27 cellular contexts compared by ENCODE assay signal in the genomic region with DNA sequence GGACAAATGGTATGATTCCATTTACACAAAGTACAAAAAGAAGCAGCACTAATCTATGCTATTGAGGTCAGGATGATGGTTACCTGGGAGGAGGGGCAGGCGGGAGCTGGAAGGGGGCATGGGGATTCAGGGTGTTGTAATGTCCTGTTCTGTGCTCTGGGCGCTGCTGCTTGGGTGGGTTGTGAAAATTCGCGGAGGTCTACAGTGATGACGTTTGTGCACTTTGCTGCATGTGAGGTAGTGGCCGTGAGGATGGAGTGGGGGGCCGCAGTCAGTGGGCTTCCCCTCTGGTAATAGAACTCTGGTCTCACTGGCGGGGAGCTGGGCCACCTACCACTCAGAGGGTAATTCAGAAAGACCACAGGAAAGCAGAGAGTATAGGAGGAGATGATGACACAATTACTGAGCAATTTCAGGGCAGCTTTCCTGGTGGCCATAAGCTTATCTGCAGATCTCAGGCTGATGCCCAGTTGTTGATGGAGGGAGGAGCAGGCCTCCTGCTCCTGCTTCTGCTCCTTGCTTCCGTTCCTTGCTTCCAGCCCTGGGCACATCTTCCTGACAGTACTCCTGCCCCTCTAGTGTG.
A peak's percentile ranks its signal among the peaks of the same experiment; 100 is the strongest.
DNase-seq lines count a peak whose midpoint lies in the region; ATAC-seq and TF ChIP-seq lines count a peak whose summit lies in the region.
"Had no signal": no experiment of that assay in that cellular context is flagged by ENCODE, and none has a peak within 500 bp of the region (broad histone marks: within the 10 kb centered on the region; RNA-seq: fewer than 3 reads in every experiment).

No MANE protein-coding gene starts in this region.

- no peak overlapping the region for H3K4me3 ChIP-seq in upper lobe of right lung
- no peak overlapping the region for H3K4me3 ChIP-seq in right cardiac atrium (ENCODE audit: low read length)
- H3K4me3 ChIP-seq: esophagus squamous epithelium, mucosa of descending colon, ovary, vagina had no signal

- DNase-seq in ELR (ENCODE audit: low read depth), result peak; percentile 26
- DNase-seq in M059J (ENCODE audit: low read depth), result peak; percentile 54
- peak; percentile 3 for DNase-seq in iris pigment epithelial cell (ENCODE audit: low read depth)
- peak; percentile 32 for DNase-seq in upper lobe of right lung
- no peak for DNase-seq in iPS-NIHi7 (ENCODE audit: extremely low spot score)
- no peak for DNase-seq in right cardiac atrium
- DNase-seq in activated gamma-delta T cell (lab: John Stamatoyannopoulos, UW), result no peak
- DNase-seq: activated CD8-positive, alpha-beta T cell treated with anti-CD3 and anti-CD28 coated beads, Interleukin-2, amount 10 ng/mL, durations not matched to agents 7 days and 5 days; activated naive CD4-positive, alpha-beta T cell treated with anti-CD3 and anti-CD28 coated beads, Interleukin-2, amount 10 ng/mL, durations not matched to agents 7 days and 5 days; amniotic stem cell; C1 segment of cervical spinal cord; cerebellar nuclear complex; COR-L47; DMS79 treated with DMSO at 0.1 percent for 48 hours; esophagus squamous epithelium; head of caudate nucleus; mucosa of descending colon; NCI-H2081 treated with DMSO at 0.1 percent for 48 hours; NCI-H2227 treated with DMSO at 0.1 percent for 48 hours; ovary; retina; SIG-M5; stimulated activated CD8-positive, alpha-beta memory T cell treated with anti-CD3 and anti-CD28 coated beads, Interleukin-4, amount 100 ng/mL, for 48 hours had no signal

- H3K4me1 ChIP-seq in upper lobe of right lung (no peaks in the 10 kb centered on the region), right cardiac atrium (ENCODE audit: control insufficient read depth, insufficient read depth, low read length) (no peaks in the 10 kb centered on the region)
- H3K4me1 ChIP-seq: foreskin keratinocyte had no signal

- intact Hi-C loops in upper lobe of right lung (cut with DNase I), result no loop called here
- intact Hi-C loops in right cardiac atrium (cut with DNase I), result no loop called here

- 88% methylated on average over 9 of the region's 9 CpGs for WGBS in right cardiac atrium

- ATAC-seq in upper lobe of right lung (no peak), right cardiac atrium (no peak)
- ATAC-seq: activated CD8-positive, alpha-beta T cell treated with anti-CD3 and anti-CD28 coated beads, Interleukin-2, amount 10 ng/mL, durations not matched to agents 7 days and 5 days; foreskin keratinocyte; HepG2; mucosa of descending colon had no signal

- H3K9me3 ChIP-seq in upper lobe of right lung (no peaks in the 10 kb centered on the region), right cardiac atrium (ENCODE audit: control insufficient read depth, low read length) (no peaks in the 10 kb centered on the region)
- H3K9me3 ChIP-seq: mucosa of descending colon, vagina had no signal

- H3K36me3 ChIP-seq in upper lobe of right lung, result no peaks in the 10 kb centered on the region
- H3K36me3 ChIP-seq: esophagus squamous epithelium, ovary, vagina had no signal

- H3K27me3 ChIP-seq in upper lobe of right lung (no peaks in the 10 kb centered on the region), right cardiac atrium (ENCODE audit: control insufficient read depth, insufficient read depth) (no peaks in the 10 kb centered on the region)
- H3K27me3 ChIP-seq: ovary, vagina had no signal

- H3K27ac ChIP-seq in upper lobe of right lung, result no peak overlapping the region
- H3K27ac ChIP-seq in right cardiac atrium (ENCODE audit: low read length), result no peak overlapping the region
- H3K27ac ChIP-seq: esophagus squamous epithelium, foreskin keratinocyte, HL-60, ovary, vagina had no signal

- no peak for TF ChIP-seq CTCF in upper lobe of right lung (IDR thresholded peaks at IDR 0.05)

Comparison
In these comparisons a context has a peak if more than half of its experiments do, and no peak if none do; other contexts are left out.
1. DNase-seq: peak in ELR (single experiment), M059J (single experiment), iris pigment epithelial cell (single experiment) and upper lobe of right lung (single experiment); none in iPS-NIHi7 (single experiment), right cardiac atrium (0 of 3) and activated gamma-delta T cell (single experiment).